ENCODE assay signal across 9 cellular contexts in genomic region chr17:48636177-48637018, GRCh38. TPM values are rescaled to one million over a fixed set of nuclear protein-coding genes. Genes with fewer than 3 reads are reported as not detected.
DNase-seq lines count a peak whose midpoint lies in the region; ATAC-seq and TF ChIP-seq lines count a peak whose summit lies in the region.
"Had no signal": no experiment of that assay in that cellular context is flagged by ENCODE, and none has a peak within 500 bp of the region (broad histone marks: within the 10 kb centered on the region; RNA-seq: fewer than 3 reads in every experiment).

No MANE protein-coding gene starts in this region.

- peak overlapping the region; percentile 29 to 50 for H3K18ac ChIP-seq in mesenchymal stem cell (ENCODE audit: low read depth in 1 of 2, low read length in 2 of 2)

- H3K27me3 ChIP-seq in WERI-Rb-1 (ENCODE audit: insufficient read depth, low read depth, severe bottlenecking) (peaks cover 98% of the 10 kb centered on the region), colonic mucosa (peaks cover 23% of the 10 kb centered on the region), mesenchymal stem cell (ENCODE audit: control insufficient read depth in 1 of 2, insufficient read depth in 1 of 2, low read length in 2 of 2) (peaks cover 99 to 100% of the 10 kb centered on the region in 2 experiments)

- peak overlapping the region in 1 of 2 experiments; percentile 11 for H3K14ac ChIP-seq in mesenchymal stem cell (ENCODE audit: low read length in 2 of 2)

- TF ChIP-seq CTCF in WERI-Rb-1 (IDR thresholded peaks at IDR 0.05; ENCODE audit: low read depth, low read length) (peak; percentile 87), colonic mucosa (IDR thresholded peaks at IDR 0.05) (peak; percentile 56)

- WGBS in mesenchymal stem cell = 3% methylated on average over 34 of the region's 39 CpGs

- H3K4me3 ChIP-seq in WERI-Rb-1 (ENCODE audit: low read depth, low read length) = peak overlapping the region; percentile 4
- H3K4me3 ChIP-seq in colonic mucosa = no peak overlapping the region
- no peak overlapping the region for H3K4me3 ChIP-seq in mesenchymal stem cell (ENCODE audit: insufficient read depth in 1 of 2, low read depth in 1 of 2, low read length in 2 of 2)
- H3K4me3 ChIP-seq: BLaER1 had no signal

- no peak overlapping the region for H4K8ac ChIP-seq in mesenchymal stem cell (ENCODE audit: low read length)

- no peak overlapping the region for H2BK120ac ChIP-seq in mesenchymal stem cell (ENCODE audit: low read depth, low read length)

- H2AK5ac ChIP-seq in mesenchymal stem cell (ENCODE audit: low read length, severe bottlenecking) = no peak overlapping the region

- no peak overlapping the region for H4K91ac ChIP-seq in mesenchymal stem cell (ENCODE audit: low read length)

- no peak overlapping the region for H2AFZ ChIP-seq in mesenchymal stem cell (ENCODE audit: low read depth, low read length)

- H3K4ac ChIP-seq in mesenchymal stem cell (ENCODE audit: low read depth in 1 of 2, low read length in 2 of 2) = no peak overlapping the region

- no peaks in the 10 kb centered on the region for H3K79me1 ChIP-seq in mesenchymal stem cell (replicated peaks; ENCODE audit: low read length, poor library complexity, severe bottlenecking)

- intact Hi-C loops in colonic mucosa (cut with DNase I) = no loop called here

- H2BK15ac ChIP-seq in mesenchymal stem cell (ENCODE audit: low read depth, poor library complexity, severe bottlenecking) = peak overlapping the region; percentile 31

- no peak overlapping the region for H2BK12ac ChIP-seq in mesenchymal stem cell (ENCODE audit: low read length in 2 of 2)

- peaks cover 17% of the 10 kb centered on the region for H3K4me1 ChIP-seq in colonic mucosa
- H3K4me1 ChIP-seq in mesenchymal stem cell (ENCODE audit: control insufficient read depth, insufficient read depth, low read depth, low read length) = peaks cover 6% of the 10 kb centered on the region
- H3K4me1 ChIP-seq: BLaER1 had no signal

- H3K9me3 ChIP-seq in WERI-Rb-1 (ENCODE audit: severe bottlenecking) (peaks cover 18% of the 10 kb centered on the region), colonic mucosa (no peaks in the 10 kb centered on the region), mesenchymal stem cell (ENCODE audit: control insufficient read depth, low read length) (no peaks in the 10 kb centered on the region)
- H3K9me3 ChIP-seq: BLaER1 had no signal

- H2BK5ac ChIP-seq in mesenchymal stem cell (ENCODE audit: low read depth, low read length, poor library complexity, severe bottlenecking) = no peak overlapping the region

- DNase-seq in NCI-H446 (lab: John Stamatoyannopoulos, UW) = peak; percentile 23 to 62
- no peak for DNase-seq in NCI-H446 treated with DMSO at 0.1 percent for 48 hours (lab: John Stamatoyannopoulos, UW)
- DNase-seq in NCI-H1092 treated with DMSO at 0.1 percent for 48 hours (lab: John Stamatoyannopoulos, UW) = peak; percentile 76
- peak; percentile 97 for DNase-seq in WERI-Rb-1
- DNase-seq in colonic mucosa = peak; percentile 95
- peak; percentile 94 for DNase-seq in mesenchymal stem cell
- peak; percentile 49 for DNase-seq in stimulated activated naive CD4-positive, alpha-beta T cell treated with Interleukin-2 at 50 U/mL for 16 hours (lab: John Stamatoyannopoulos, UW)

- ATAC-seq in HG02840 (IDR thresholded peaks at IDR 0.05; ENCODE audit: low FRiP score, unreplicated experiment) = no peak

- no peak overlapping the region for H3K27ac ChIP-seq in WERI-Rb-1
- H3K27ac ChIP-seq in colonic mucosa = peak overlapping the region; percentile 37
- no peak overlapping the region for H3K27ac ChIP-seq in mesenchymal stem cell (ENCODE audit: low read length, poor library complexity, severe bottlenecking)
- H3K27ac ChIP-seq: BLaER1 had no signal

- no peak overlapping the region for H3K23ac ChIP-seq in mesenchymal stem cell (ENCODE audit: low read length in 2 of 2)

- H3K36me3 ChIP-seq in WERI-Rb-1 (no peaks in the 10 kb centered on the region), colonic mucosa (no peaks in the 10 kb centered on the region), mesenchymal stem cell (ENCODE audit: control insufficient read depth in 1 of 2, insufficient read depth in 2 of 2, low read depth in 1 of 2, low read length in 2 of 2) (no peaks in the 10 kb centered on the region)
- H3K36me3 ChIP-seq: BLaER1 had no signal

- peak overlapping the region; percentile 54 to 87 for H3K9ac ChIP-seq in colonic mucosa (ENCODE audit: low read depth in 2 of 2, low read length in 2 of 2)
- peak overlapping the region; percentile 15 for H3K9ac ChIP-seq in mesenchymal stem cell (ENCODE audit: low read length)
- H3K9ac ChIP-seq: BLaER1 had no signal

- peak overlapping the region; percentile 32 for H3K4me2 ChIP-seq in mesenchymal stem cell (ENCODE audit: low read length, poor library complexity, severe bottlenecking)
- H3K4me2 ChIP-seq: BLaER1 had no signal

RNA-seq across cellular contexts. Expression of gene HOXB9, which starts 10.2 kb away (rescaled TPM):
- 10 to 100 TPM; 37.1 to 73.9 TPM for total RNA-seq in colonic mucosa
- 47.3 TPM for polyA plus RNA-seq in mesenchymal stem cell (2013, experiment 1 of 2)
- 47.4 TPM for polyA plus RNA-seq in mesenchymal stem cell (2013, experiment 2 of 2)

RNA-seq across cellular contexts. Expression of gene HOXB8, which starts 21.3 kb away (rescaled TPM):
- total RNA-seq in colonic mucosa = 1 to 10 TPM; 4.2 to 7.4 TPM
- 53.4 TPM for polyA plus RNA-seq in mesenchymal stem cell (2013, experiment 1 of 2)
- polyA plus RNA-seq in mesenchymal stem cell (2013, experiment 2 of 2) = 50.0 TPM

RNA-seq across cellular contexts. Expression of gene HOXB7, which starts 25.6 kb away (rescaled TPM):
- total RNA-seq in colonic mucosa = 10 to 100 TPM; 25.9 to 31.4 TPM
- 108 TPM for polyA plus RNA-seq in mesenchymal stem cell (2013, experiment 1 of 2)
- polyA plus RNA-seq in mesenchymal stem cell (2013, experiment 2 of 2) = 115 TPM

RNA-seq across cellular contexts. Expression of gene HOXB6, which starts 31.6 kb away (rescaled TPM):
- 10 to 100 TPM; 30.0 to 71.0 TPM for total RNA-seq in colonic mucosa
- 37.1 TPM for polyA plus RNA-seq in mesenchymal stem cell (2013, experiment 1 of 2)
- polyA plus RNA-seq in mesenchymal stem cell (2013, experiment 2 of 2) = 35.9 TPM

RNA-seq across cellular contexts. Expression of gene HOXB5, which starts 42.8 kb away (rescaled TPM):
- total RNA-seq in colonic mucosa = 10 to 100 TPM; 11.0 to 22.7 TPM
- polyA plus RNA-seq in mesenchymal stem cell (2013, experiment 1 of 2) = 15.0 TPM
- 14.1 TPM for polyA plus RNA-seq in mesenchymal stem cell (2013, experiment 2 of 2)
